1 cellular context compared by ENCODE assay signal in genomic region chr5:94111209-94112004, GRCh38.
TF ChIP-seq lines count a peak whose summit lies in the region.

No MANE protein-coding gene starts in this region.

TF ChIP-seq in HepG2, 621 proteins besides CTCF, POLR2A, EP300 and RAD21 (continued from another document and continues in another):
- TF ChIP-seq MLXIP (CRISPR knock-in tag; IDR thresholded peaks at IDR 0.05; ENCODE audit: borderline replicate concordance), result no peak
- TF ChIP-seq ZNF616 (CRISPR knock-in tag; IDR thresholded peaks at IDR 0.05; ENCODE audit: low read depth), result 0 out of 2 replicates have a peak, but pooled peaks have one; percentile 26
- peak; percentile 84 for TF ChIP-seq ZNF280B (CRISPR knock-in tag; IDR thresholded peaks at IDR 0.05; ENCODE audit: borderline replicate concordance)
- TF ChIP-seq JUN (CRISPR knock-in tag; IDR thresholded peaks at IDR 0.05), result peak; percentile 34; the same call in 1 of the 2 replicates
- peak; percentile 82 for TF ChIP-seq PATZ1 (CRISPR knock-in tag; IDR thresholded peaks at IDR 0.05)
- 0 out of 2 replicates have a peak, but pooled peaks have one; percentile 18 for TF ChIP-seq ADNP (CRISPR knock-in tag; IDR thresholded peaks at IDR 0.05)
- TF ChIP-seq FLYWCH1 (CRISPR knock-in tag; IDR thresholded peaks at IDR 0.05), result no peak
- TF ChIP-seq CREBL2 (CRISPR knock-in tag; IDR thresholded peaks at IDR 0.05; ENCODE audit: borderline replicate concordance), result no peak
- TF ChIP-seq NKX3-1 (CRISPR knock-in tag; IDR thresholded peaks at IDR 0.05), result no peak
- TF ChIP-seq ZNF678 (CRISPR knock-in tag; IDR thresholded peaks at IDR 0.05), result peak; percentile 63; the same call in 1 of the 2 replicates
- peak; percentile 60; the same call in 1 of the 2 replicates for TF ChIP-seq ZSCAN9 (CRISPR knock-in tag; IDR thresholded peaks at IDR 0.05; ENCODE audit: borderline replicate concordance)
- TF ChIP-seq FUBP1 (CRISPR knock-in tag; IDR thresholded peaks at IDR 0.05; ENCODE audit: borderline replicate concordance), result no peak
- TF ChIP-seq ZNF362 (CRISPR knock-in tag; IDR thresholded peaks at IDR 0.05; ENCODE audit: borderline replicate concordance), result peak; percentile 53; the same call in 1 of the 2 replicates
- peak; percentile 87 for TF ChIP-seq ZGPAT (CRISPR knock-in tag; IDR thresholded peaks at IDR 0.05)
- peak; percentile 98 for TF ChIP-seq ZMYM4 (CRISPR knock-in tag; IDR thresholded peaks at IDR 0.05)
- TF ChIP-seq NR1H2 (CRISPR knock-in tag; IDR thresholded peaks at IDR 0.05; ENCODE audit: borderline replicate concordance, low read depth), result no peak
- peak; percentile 25; the same call in 1 of the 2 replicates for TF ChIP-seq CSRNP1 (CRISPR knock-in tag; IDR thresholded peaks at IDR 0.05)
- no peak for TF ChIP-seq JUNB (CRISPR knock-in tag; IDR thresholded peaks at IDR 0.05; ENCODE audit: borderline replicate concordance)
- no peak for TF ChIP-seq SP2 (CRISPR knock-in tag; IDR thresholded peaks at IDR 0.05)
- TF ChIP-seq TCF7L2 (IDR thresholded peaks at IDR 0.05; ENCODE audit: low read depth, low read length), result no peak
- no peak for TF ChIP-seq MAFG (CRISPR knock-in tag; IDR thresholded peaks at IDR 0.05)
- no peak for TF ChIP-seq TBL1XR1 (IDR thresholded peaks at IDR 0.05; ENCODE audit: borderline replicate concordance, low read length, partially characterized antibody)
- TF ChIP-seq ZNF687 (CRISPR knock-in tag; IDR thresholded peaks at IDR 0.05), result peak; percentile 97
- peak; percentile 89; the same call in 1 of the 2 replicates for TF ChIP-seq ZFP91 (CRISPR knock-in tag; IDR thresholded peaks at IDR 0.05; ENCODE audit: borderline replicate concordance)
- TF ChIP-seq FOXA3 (CRISPR knock-in tag; IDR thresholded peaks at IDR 0.05), result peak; percentile 33; the same call in 1 of the 2 replicates
- TF ChIP-seq TFAP4 (IDR thresholded peaks at IDR 0.05; ENCODE audit: borderline replicate concordance, low read depth), result peak; percentile 37; the same call in 1 of the 2 replicates
- peak; percentile 90 for TF ChIP-seq NAIF1 (CRISPR knock-in tag; IDR thresholded peaks at IDR 0.05; ENCODE audit: borderline replicate concordance)
- TF ChIP-seq ZNF205 (CRISPR knock-in tag; IDR thresholded peaks at IDR 0.05), result 0 out of 2 replicates have a peak, but pooled peaks have one; percentile 53
- TF ChIP-seq AHR (CRISPR knock-in tag; IDR thresholded peaks at IDR 0.05), result no peak
- TF ChIP-seq GLMP (CRISPR knock-in tag; IDR thresholded peaks at IDR 0.05; ENCODE audit: borderline replicate concordance), result no peak
- peak; percentile 69; the same call in 1 of the 2 replicates for TF ChIP-seq ZNF709 (CRISPR knock-in tag; IDR thresholded peaks at IDR 0.05)
- no peak for TF ChIP-seq ZNF136 (CRISPR knock-in tag; IDR thresholded peaks at IDR 0.05; ENCODE audit: low read depth)
- peak; percentile 87; the same call in 1 of the 2 replicates for TF ChIP-seq ZNF605 (CRISPR knock-in tag; IDR thresholded peaks at IDR 0.05)
